9 cellular contexts compared by ENCODE assay signal in genomic region chr2:181393472-181393871, GRCh38.
DNase-seq lines count a peak whose midpoint lies in the region; ATAC-seq and TF ChIP-seq lines count a peak whose summit lies in the region.
"Had no signal": no experiment of that assay in that cellular context is flagged by ENCODE, and none has a peak within 500 bp of the region (broad histone marks: within the 10 kb centered on the region; RNA-seq: fewer than 3 reads in every experiment).

No MANE protein-coding gene starts in this region.

- H2BK5ac ChIP-seq in mesenchymal stem cell (ENCODE audit: low read depth, low read length, poor library complexity, severe bottlenecking) (no peak overlapping the region), H9 (ENCODE audit: insufficient read length, low read length) (no peak overlapping the region)

- H3K79me2 ChIP-seq in H9 (ENCODE audit: insufficient read depth, low read length): no peaks in the 10 kb centered on the region

- H3T11ph ChIP-seq in H9 (ENCODE audit: low read length): no peak overlapping the region

- H3K36me3 Mint-ChIP-seq in CD8-positive, alpha-beta T cell: no peaks in the 10 kb centered on the region
- H3K36me3 Mint-ChIP-seq in activated T-helper 17 cell treated with anti-CD3 and anti-CD28 coated beads, Interleukin-2, amount 50 U/mL, for 72 hours (ENCODE audit: low read depth): no peaks in the 10 kb centered on the region
- no peaks in the 10 kb centered on the region for H3K36me3 Mint-ChIP-seq in H9 (ENCODE audit: insufficient read depth in 1 of 3, low read depth in 3 of 3)

- peak overlapping the region; percentile 38 for H3K27ac ChIP-seq in CD8-positive, alpha-beta T cell (ENCODE audit: low read depth, low read length)
- H3K27ac ChIP-seq in mesenchymal stem cell (ENCODE audit: low read length, poor library complexity, severe bottlenecking) (peak overlapping the region; percentile 66), H9 (ENCODE audit: insufficient read length, low read depth, low read length) (no peak overlapping the region)

- H2BK15ac ChIP-seq in mesenchymal stem cell (ENCODE audit: low read depth, poor library complexity, severe bottlenecking): no peak overlapping the region
- H2BK15ac ChIP-seq in H9 (ENCODE audit: low read depth, low read length): no peak overlapping the region

- 2% methylated on average over 1 of the region's 1 CpG for WGBS in mesenchymal stem cell
- WGBS in H9 (ENCODE audit: extremely low coverage, insufficient read length, low lambda C conversion rate): no CpG with 5 or more reads among the region's 1 CpG

- no peaks in the 10 kb centered on the region for H3K27me3 ChIP-seq in CD8-positive, alpha-beta T cell (ENCODE audit: insufficient read depth, low read length)
- no peaks in the 10 kb centered on the region for H3K27me3 ChIP-seq in mesenchymal stem cell (ENCODE audit: control insufficient read depth in 1 of 2, insufficient read depth in 1 of 2, low read length in 2 of 2)
- no peaks in the 10 kb centered on the region for H3K27me3 ChIP-seq in H9 (ENCODE audit: insufficient read depth, low read length)

- no peaks in the 10 kb centered on the region for H3K27me3 Mint-ChIP-seq in CD8-positive, alpha-beta T cell (ENCODE audit: low read depth)
- no peaks in the 10 kb centered on the region for H3K27me3 Mint-ChIP-seq in activated T-helper 17 cell treated with anti-CD3 and anti-CD28 coated beads, Interleukin-2, amount 50 U/mL, for 72 hours
- H3K27me3 Mint-ChIP-seq in H9 (ENCODE audit: low read depth): no peaks in the 10 kb centered on the region

- CTCF ChIA-PET in CD8-positive, alpha-beta T cell (lab: Charles Lee): interaction anchor here (0.6 kb wide), 1 partner anchor 289 kb away, joined by 3 read pairs; no protein-coding TSS in a partner anchor

- no peak overlapping the region for H2BK120ac ChIP-seq in mesenchymal stem cell (ENCODE audit: low read depth, low read length)
- no peak overlapping the region for H2BK120ac ChIP-seq in H9 (ENCODE audit: low read depth, low read length, poor library complexity, severe bottlenecking)

- no peak for DNase-seq in CD8-positive, alpha-beta T cell
- peak; percentile 78 for DNase-seq in MV-4-11 (lab: John Stamatoyannopoulos, UW)
- peak; percentile 86 for DNase-seq in mesenchymal stem cell
- DNase-seq in NCI-H187 (lab: John Stamatoyannopoulos, UW): no peak
- DNase-seq in Right ventricle myocardium inferior (ENCODE audit: missing footprints): no peak
- DNase-seq in H9: no peak
- DNase-seq: left cardiac atrium had no signal

- H3K9me3 ChIP-seq in CD8-positive, alpha-beta T cell (ENCODE audit: low read length): no peaks in the 10 kb centered on the region
- H3K9me3 ChIP-seq in mesenchymal stem cell (ENCODE audit: control insufficient read depth, low read length): no peaks in the 10 kb centered on the region
- H3K9me3 ChIP-seq in H9 (ENCODE audit: control insufficient read depth, low read depth, low read length): no peaks in the 10 kb centered on the region

- no peak overlapping the region for H2BK12ac ChIP-seq in mesenchymal stem cell (ENCODE audit: low read length in 2 of 2)
- H2BK12ac ChIP-seq in H9 (ENCODE audit: insufficient read length, low read depth, low read length): no peak overlapping the region

- H4K8ac ChIP-seq in mesenchymal stem cell (ENCODE audit: low read length) (no peak overlapping the region), H9 (replicated peaks; ENCODE audit: insufficient read length, low read depth, low read length) (no peak overlapping the region)

- peak overlapping the region; percentile 76 for H3K4me3 Mint-ChIP-seq in CD8-positive, alpha-beta T cell
- H3K4me3 Mint-ChIP-seq in activated T-helper 17 cell treated with anti-CD3 and anti-CD28 coated beads, Interleukin-2, amount 50 U/mL, for 72 hours: peak overlapping the region; percentile 75
- no peak overlapping the region for H3K4me3 Mint-ChIP-seq in H9

- no peaks in the 10 kb centered on the region for H4K20me1 ChIP-seq in H9 (ENCODE audit: control insufficient read depth, insufficient read depth, insufficient read length)

- H3K23me2 ChIP-seq in H9 (ENCODE audit: insufficient read length, low read depth, low read length, poor library complexity, severe bottlenecking): no peaks in the 10 kb centered on the region

- H4K91ac ChIP-seq in mesenchymal stem cell (ENCODE audit: low read length) (no peak overlapping the region), H9 (ENCODE audit: insufficient read length, low read depth, low read length) (no peak overlapping the region)

- H3K9ac ChIP-seq in mesenchymal stem cell (ENCODE audit: low read length): peak overlapping the region; percentile 79
- no peak overlapping the region for H3K9ac ChIP-seq in H9 (ENCODE audit: extremely low read depth, insufficient read length, low read length)

- intact Hi-C loops in CD8-positive, alpha-beta T cell (cut with DNase I, micrococcal nuclease): loop anchor here in 1 of 2 experiments (5.0 kb wide), 2 partner anchors 36 to 81 kb away; no protein-coding TSS in a partner anchor
- intact Hi-C loops in Right ventricle myocardium inferior (cut with DNase I): no loop called here

- no peaks in the 10 kb centered on the region for H3K36me3 ChIP-seq in CD8-positive, alpha-beta T cell (ENCODE audit: insufficient read depth, low read length)
- no peaks in the 10 kb centered on the region for H3K36me3 ChIP-seq in mesenchymal stem cell (ENCODE audit: control insufficient read depth in 1 of 2, insufficient read depth in 2 of 2, low read depth in 1 of 2, low read length in 2 of 2)

- H3K4me1 ChIP-seq in CD8-positive, alpha-beta T cell (ENCODE audit: insufficient read depth, low read length): peaks cover 17% of the 10 kb centered on the region
- H3K4me1 ChIP-seq in mesenchymal stem cell (ENCODE audit: control insufficient read depth, insufficient read depth, low read depth, low read length) (peaks cover 1% of the 10 kb centered on the region), H9 (ENCODE audit: insufficient read depth, low read length) (no peaks in the 10 kb centered on the region)

- no peak overlapping the region for H3K23ac ChIP-seq in mesenchymal stem cell (ENCODE audit: low read length in 2 of 2)
- H3K23ac ChIP-seq in H9 (ENCODE audit: insufficient read length, low read depth, low read length): no peak overlapping the region

- H3K4me1 Mint-ChIP-seq in CD8-positive, alpha-beta T cell (ENCODE audit: low read depth): peaks cover 30% of the 10 kb centered on the region
- H3K4me1 Mint-ChIP-seq in activated T-helper 17 cell treated with anti-CD3 and anti-CD28 coated beads, Interleukin-2, amount 50 U/mL, for 72 hours: peaks cover 12% of the 10 kb centered on the region
- H3K4me1 Mint-ChIP-seq in H9: peaks cover 0 to 3% of the 10 kb centered on the region in 2 experiments; a peak in 1 of 4 replicates

- no peak overlapping the region for H2AK5ac ChIP-seq in mesenchymal stem cell (ENCODE audit: low read length, severe bottlenecking)
- no peak overlapping the region for H2AK5ac ChIP-seq in H9 (ENCODE audit: insufficient read length, low read length)

- H2AFZ ChIP-seq in mesenchymal stem cell (ENCODE audit: low read depth, low read length): no peak overlapping the region
- no peak overlapping the region for H2AFZ ChIP-seq in H9 (ENCODE audit: low read length)

- H3K14ac ChIP-seq in mesenchymal stem cell (ENCODE audit: low read length in 2 of 2) (no peak overlapping the region), H9 (ENCODE audit: insufficient read depth, low read length) (no peak overlapping the region)

- POLR2A ChIA-PET in CD8-positive, alpha-beta T cell (lab: Charles Lee): interaction anchor here (0.8 to 2.5 kb wide), 4 partner anchors 13 to 84 kb away, joined by 3 to 10 read pairs (median 4); partner anchors contain the start of gene ITGA4

- peak; percentile 58 for ATAC-seq in CD8-positive, alpha-beta T cell
- ATAC-seq in GM19452 (IDR thresholded peaks at IDR 0.05; ENCODE audit: unreplicated experiment) (peak; percentile 60), Right ventricle myocardium inferior (no peak)
- ATAC-seq in activated T-helper 17 cell treated with anti-CD3 and anti-CD28 coated beads, Interleukin-2, amount 50 U/mL, for 72 hours (replicated peaks): peak; percentile 61

- no peak overlapping the region for H4K5ac ChIP-seq in H9 (ENCODE audit: insufficient read length, low read depth, low read length)

- no peak for TF ChIP-seq CTCF in CD8-positive, alpha-beta T cell (IDR thresholded peaks at IDR 0.05)
- no peak for TF ChIP-seq CTCF in H9 (conservative IDR thresholded peaks at IDR 0.05)

- no peak overlapping the region for H3K56ac ChIP-seq in H9 (ENCODE audit: insufficient read length, low read depth, low read length)

- H3K27ac Mint-ChIP-seq in CD8-positive, alpha-beta T cell: peak overlapping the region; percentile 87
- H3K27ac Mint-ChIP-seq in activated T-helper 17 cell treated with anti-CD3 and anti-CD28 coated beads, Interleukin-2, amount 50 U/mL, for 72 hours: peak overlapping the region; percentile 93
- H3K27ac Mint-ChIP-seq in H9: peak overlapping the region in 1 of 3 experiments; percentile 59; a peak in 1 of 7 replicates

- H3K18ac ChIP-seq in mesenchymal stem cell (ENCODE audit: low read depth in 1 of 2, low read length in 2 of 2): no peak overlapping the region
- no peak overlapping the region for H3K18ac ChIP-seq in H9 (ENCODE audit: insufficient read length, low read depth, low read length)

- H3K79me1 ChIP-seq in mesenchymal stem cell (replicated peaks; ENCODE audit: low read length, poor library complexity, severe bottlenecking): no peaks in the 10 kb centered on the region
- H3K79me1 ChIP-seq in H9 (ENCODE audit: insufficient read depth, low read depth, low read length, poor library complexity, severe bottlenecking): no peaks in the 10 kb centered on the region

- H3K4me2 ChIP-seq in mesenchymal stem cell (ENCODE audit: low read length, poor library complexity, severe bottlenecking): no peak overlapping the region
- no peak overlapping the region for H3K4me2 ChIP-seq in H9 (ENCODE audit: insufficient read depth, insufficient read length, low read length)

- peak overlapping the region; percentile 13 for H3K4me3 ChIP-seq in CD8-positive, alpha-beta T cell (ENCODE audit: low read depth, low read length)
- peak overlapping the region in 1 of 2 experiments; percentile 51 for H3K4me3 ChIP-seq in mesenchymal stem cell (ENCODE audit: insufficient read depth in 1 of 2, low read depth in 1 of 2, low read length in 2 of 2)

- no peak overlapping the region for H3K4ac ChIP-seq in mesenchymal stem cell (ENCODE audit: low read depth in 1 of 2, low read length in 2 of 2)
- no peak overlapping the region for H3K4ac ChIP-seq in H9 (ENCODE audit: low read depth, low read length)

- no peaks in the 10 kb centered on the region for H3K9me3 Mint-ChIP-seq in CD8-positive, alpha-beta T cell
- peaks cover 3% of the 10 kb centered on the region for H3K9me3 Mint-ChIP-seq in activated T-helper 17 cell treated with anti-CD3 and anti-CD28 coated beads, Interleukin-2, amount 50 U/mL, for 72 hours
- no peaks in the 10 kb centered on the region for H3K9me3 Mint-ChIP-seq in H9

- no peak overlapping the region for H2BK20ac ChIP-seq in H9 (ENCODE audit: low read depth, low read length, poor library complexity, severe bottlenecking)

Comparison
In these comparisons a context has a peak if more than half of its experiments do, and no peak if none do; other contexts are left out.
1. DNase-seq: peak in MV-4-11 (single experiment) and mesenchymal stem cell (single experiment); none in CD8-positive, alpha-beta T cell (0 of 7), NCI-H187 (0 of 2), Right ventricle myocardium inferior (single experiment) and H9 (single experiment).
2. H3K4me3 Mint-ChIP-seq: peak in CD8-positive, alpha-beta T cell (single experiment) and activated T-helper 17 cell treated with anti-CD3 and anti-CD28 coated beads, Interleukin-2, amount 50 U/mL, for 72 hours (single experiment); none in H9 (0 of 2).